Comparison of ENCODE assay signal across 8 cellular contexts in the genomic region with DNA sequence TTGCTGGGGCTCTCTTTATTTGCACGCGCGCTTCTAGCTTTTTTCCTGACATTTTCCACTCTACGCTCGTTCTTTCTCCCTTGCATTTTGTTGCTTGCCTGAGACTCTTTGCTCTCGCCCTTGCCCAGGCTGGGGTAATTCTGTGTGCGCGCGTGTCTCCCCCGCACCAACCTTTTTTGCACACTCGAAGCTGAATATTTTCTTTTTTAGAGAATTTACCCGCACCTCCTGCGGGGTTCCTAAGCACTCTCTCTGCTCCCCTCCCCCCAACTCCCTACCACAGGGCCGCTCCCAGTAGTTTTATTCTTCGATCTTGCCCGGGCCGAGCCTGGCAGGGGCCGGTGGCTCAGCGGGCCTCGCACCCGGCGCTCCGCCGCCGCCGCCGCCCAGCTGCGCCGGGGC. TPM values are rescaled to one million over a fixed set of nuclear protein-coding genes. Genes with fewer than 3 reads are reported as not detected.
DNase-seq lines count a peak whose midpoint lies in the region; ATAC-seq and TF ChIP-seq lines count a peak whose summit lies in the region.

No MANE protein-coding gene starts in this region.

- DNase-seq in activated CD4-positive, alpha-beta T cell treated with anti-CD3 and anti-CD28 coated beads, Interleukin-2, amount 10 ng/mL, durations not matched to agents 7 days and 5 days = no peak
- DNase-seq in activated CD4-positive, alpha-beta T cell treated with anti-CD3 and anti-CD28 coated beads for 48 hours = no peak
- no peak for DNase-seq in left lung
- DNase-seq in activated CD4-positive, alpha-beta T cell treated with anti-CD3 and anti-CD28 coated beads, Interleukin-2, amount 50 U/mL, for 1 hour = no peak

- no peak overlapping the region for H3K27ac Mint-ChIP-seq in activated CD4-positive, alpha-beta T cell treated with anti-CD3 and anti-CD28 coated beads, Interleukin-2, amount 10 ng/mL, durations not matched to agents 7 days and 5 days
- peak overlapping the region; percentile 28 for H3K27ac Mint-ChIP-seq in activated naive CD8-positive, alpha-beta T cell

- H3K4me3 Mint-ChIP-seq in activated CD4-positive, alpha-beta T cell treated with anti-CD3 and anti-CD28 coated beads, Interleukin-2, amount 10 ng/mL, durations not matched to agents 7 days and 5 days = peak overlapping the region; percentile 77
- peak overlapping the region; percentile 93 for H3K4me3 Mint-ChIP-seq in activated naive CD8-positive, alpha-beta T cell

- no peaks in the 10 kb centered on the region for H3K36me3 Mint-ChIP-seq in activated CD4-positive, alpha-beta T cell treated with anti-CD3 and anti-CD28 coated beads, Interleukin-2, amount 10 ng/mL, durations not matched to agents 7 days and 5 days (ENCODE audit: low read depth)
- no peaks in the 10 kb centered on the region for H3K36me3 Mint-ChIP-seq in activated naive CD8-positive, alpha-beta T cell

- H3K4me1 Mint-ChIP-seq in activated CD4-positive, alpha-beta T cell treated with anti-CD3 and anti-CD28 coated beads, Interleukin-2, amount 10 ng/mL, durations not matched to agents 7 days and 5 days = peaks cover 54% of the 10 kb centered on the region
- peaks cover 54% of the 10 kb centered on the region for H3K4me1 Mint-ChIP-seq in activated naive CD8-positive, alpha-beta T cell (ENCODE audit: low read depth)

- ATAC-seq in left lung (no peak), GM21390 (IDR thresholded peaks at IDR 0.05; ENCODE audit: unreplicated experiment) (no peak), HG03460 (IDR thresholded peaks at IDR 0.05; ENCODE audit: unreplicated experiment) (no peak)

- H3K27me3 Mint-ChIP-seq in activated CD4-positive, alpha-beta T cell treated with anti-CD3 and anti-CD28 coated beads, Interleukin-2, amount 10 ng/mL, durations not matched to agents 7 days and 5 days = peaks cover 62% of the 10 kb centered on the region
- H3K27me3 Mint-ChIP-seq in activated naive CD8-positive, alpha-beta T cell = peaks cover 1% of the 10 kb centered on the region

- WGBS in thymus = 1% methylated on average over 29 of the region's 29 CpGs

- H3K9me3 ChIP-seq in left lung (no peaks in the 10 kb centered on the region), thymus (ENCODE audit: control insufficient read depth) (no peaks in the 10 kb centered on the region)

- intact Hi-C loops in left lung (cut with DNase I) = loop anchor here in 1 of 2 donors (5.0 kb wide), 1 partner anchor 421 kb away; no protein-coding TSS in a partner anchor

- H3K36me3 ChIP-seq in left lung (no peaks in the 10 kb centered on the region), thymus (ENCODE audit: control insufficient read depth, insufficient read depth) (no peaks in the 10 kb centered on the region)

- H3K4me1 ChIP-seq in left lung (peaks cover 28 to 58% of the 10 kb centered on the region in 2 donors), thymus (ENCODE audit: control insufficient read depth, insufficient read depth, low read length) (peaks cover 10% of the 10 kb centered on the region)

- TF ChIP-seq CTCF in left lung (IDR thresholded peaks at IDR 0.05) = no peak

- POLR2A ChIA-PET in activated CD4-positive, alpha-beta T cell treated with anti-CD3 and anti-CD28 coated beads, Interleukin-2, amount 10 ng/mL, durations not matched to agents 7 days and 5 days (lab: Charles Lee) = no interaction called here

- H3K27ac ChIP-seq in left lung = peak overlapping the region; percentile 76 to 84
- H3K27ac ChIP-seq in thymus (ENCODE audit: low read depth) = no peak overlapping the region

- H3K4me3 ChIP-seq in left lung (peak overlapping the region; percentile 60 to 66), thymus (ENCODE audit: low read length) (peak overlapping the region; percentile 50)

- peaks cover 0 to 28% of the 10 kb centered on the region in 2 donors for H3K27me3 ChIP-seq in left lung
- peaks cover 40% of the 10 kb centered on the region for H3K27me3 ChIP-seq in thymus (ENCODE audit: control insufficient read depth, insufficient read depth)

- no peaks in the 10 kb centered on the region for H3K9me3 Mint-ChIP-seq in activated CD4-positive, alpha-beta T cell treated with anti-CD3 and anti-CD28 coated beads, Interleukin-2, amount 10 ng/mL, durations not matched to agents 7 days and 5 days
- no peaks in the 10 kb centered on the region for H3K9me3 Mint-ChIP-seq in activated naive CD8-positive, alpha-beta T cell (ENCODE audit: low read depth)

- CTCF ChIA-PET in activated CD4-positive, alpha-beta T cell treated with anti-CD3 and anti-CD28 coated beads, Interleukin-2, amount 10 ng/mL, durations not matched to agents 7 days and 5 days (lab: Charles Lee) = interaction anchor here (0.5 to 3.7 kb wide), 8 partner anchors 10 to 584 kb away, joined by 3 to 35 read pairs (median 6); a partner anchor contains a TSS

RNA-seq across cellular contexts. Expression of a gene that starts 0.7 kb away (rescaled TPM):
- total RNA-seq in activated CD4-positive, alpha-beta T cell treated with anti-CD3 and anti-CD28 coated beads, Interleukin-2, amount 10 ng/mL, durations not matched to agents 7 days and 5 days = under 1 TPM; 0.54 to 0.69 TPM
- total RNA-seq in left lung = 1 to 10 TPM; 6.4 to 8.8 TPM
- 6.2 TPM for polyA plus RNA-seq in thymus

RNA-seq across cellular contexts. Expression of a gene that starts 14.4 kb away (rescaled TPM):
- total RNA-seq in activated CD4-positive, alpha-beta T cell treated with anti-CD3 and anti-CD28 coated beads, Interleukin-2, amount 10 ng/mL, durations not matched to agents 7 days and 5 days = 10 to 100 TPM; 42.5 to 44.6 TPM
- 10 to 100 TPM; 18.2 to 27.8 TPM for total RNA-seq in left lung
- polyA plus RNA-seq in thymus = 21.7 TPM

RNA-seq across cellular contexts. Expression of a gene that starts 53.2 kb away (rescaled TPM):
- total RNA-seq in activated CD4-positive, alpha-beta T cell treated with anti-CD3 and anti-CD28 coated beads, Interleukin-2, amount 10 ng/mL, durations not matched to agents 7 days and 5 days = 1 to 10 TPM; 1.9 to 2.7 TPM
- 10 to 100 TPM; 13.4 to 20.6 TPM for total RNA-seq in left lung
- 7.1 TPM for polyA plus RNA-seq in thymus

Comparison
In these comparisons a context has a peak if more than half of its experiments do, and no peak if none do; other contexts are left out.
1. RNA of a gene that starts 0.7 kb away (total RNA-seq): 6.4 to 8.8 TPM in left lung; 0.54 to 0.69 TPM in activated CD4-positive, alpha-beta T cell treated with anti-CD3 and anti-CD28 coated beads, Interleukin-2, amount 10 ng/mL, durations not matched to agents 7 days and 5 days; every median in the first group is over 4 times any median in the second.